Comparison of ENCODE assay signal across 8 cellular contexts in the genomic region with DNA sequence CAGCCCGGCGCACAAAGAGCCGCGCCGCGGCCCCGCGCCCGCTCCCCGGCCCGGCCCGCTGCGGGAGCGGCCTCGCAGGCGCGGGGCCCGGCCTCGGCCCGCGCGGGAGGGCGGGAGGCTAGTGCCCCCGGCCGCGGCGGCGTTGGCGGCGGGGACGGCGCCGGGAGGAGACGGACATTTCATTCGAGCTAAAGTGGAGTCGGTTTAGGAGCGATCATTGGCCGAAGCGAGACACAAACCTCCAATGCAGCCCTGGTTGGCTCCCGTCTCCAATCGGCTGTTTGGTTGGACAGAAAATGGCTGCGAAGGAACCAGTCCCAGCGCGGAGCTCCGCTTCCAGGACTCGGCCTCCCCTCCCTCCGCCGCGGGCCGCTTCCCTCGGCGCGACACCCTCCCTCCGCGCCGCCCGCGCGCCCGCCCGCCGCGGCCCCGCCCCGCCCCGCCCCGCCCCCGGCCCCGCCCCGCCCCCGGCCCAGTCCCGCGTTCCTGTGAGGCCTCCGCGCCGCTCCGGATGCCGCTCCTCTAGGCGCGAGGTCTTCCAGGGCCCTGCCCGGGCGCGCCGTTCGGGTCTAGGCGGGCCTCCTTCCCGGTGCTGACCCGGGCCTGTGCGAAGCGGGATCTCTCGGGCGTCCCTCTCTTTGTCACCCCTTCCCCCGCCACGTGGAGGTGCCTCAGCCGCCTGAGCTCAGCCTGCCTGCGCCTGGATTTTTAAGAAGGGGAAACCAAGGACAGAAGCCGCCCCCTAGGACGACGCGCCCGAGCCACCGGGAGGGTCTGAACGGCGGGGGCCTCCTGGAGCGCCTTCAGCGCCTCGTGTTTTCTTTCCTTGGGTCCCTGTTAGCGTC. TPM values are rescaled to one million over a fixed set of nuclear protein-coding genes. Genes with fewer than 3 reads are reported as not detected.
A peak's percentile ranks its signal among the peaks of the same experiment; 100 is the strongest.
DNase-seq lines count a peak whose midpoint lies in the region; ATAC-seq and TF ChIP-seq lines count a peak whose summit lies in the region.

Gene NFYB (minus strand): TSS at position 309 of the 845 bp plus-strand sequence. CDS start 2,757 bp downstream, outside the sequence.

- peaks cover 16% of the 10 kb centered on the region for H3K4me1 Mint-ChIP-seq in activated CD4-positive, alpha-beta T cell treated with anti-CD3 and anti-CD28 coated beads, Interleukin-2, amount 10 ng/mL, durations not matched to agents 24 days and 14 days

- peaks cover 17% of the 10 kb centered on the region for H3K27me3 Mint-ChIP-seq in activated CD4-positive, alpha-beta T cell treated with anti-CD3 and anti-CD28 coated beads, Interleukin-2, amount 10 ng/mL, durations not matched to agents 24 days and 14 days

- H3K27me3 ChIP-seq in BE2C = no peaks in the 10 kb centered on the region

- peak within 1 kb of the TSS; percentile 91 for H3K4me3 ChIP-seq in BE2C (ENCODE audit: low read depth, low read length)
- peak within 1 kb of the TSS; percentile 94 for H3K4me3 ChIP-seq in coronary artery

- no peaks in the 10 kb centered on the region for H3K9me3 Mint-ChIP-seq in activated CD4-positive, alpha-beta T cell treated with anti-CD3 and anti-CD28 coated beads, Interleukin-2, amount 10 ng/mL, durations not matched to agents 24 days and 14 days

- peak within 1 kb of the TSS; percentile 87 for H3K4me3 Mint-ChIP-seq in activated CD4-positive, alpha-beta T cell treated with anti-CD3 and anti-CD28 coated beads, Interleukin-2, amount 10 ng/mL, durations not matched to agents 24 days and 14 days

- TF ChIP-seq CTCF in BE2C (IDR thresholded peaks at IDR 0.05; ENCODE audit: low read depth, low read length) = no peak
- TF ChIP-seq CTCF in coronary artery (IDR thresholded peaks at IDR 0.05) = no peak

- H3K36me3 ChIP-seq in BE2C = no peaks in the 10 kb centered on the region

- peak within 1 kb of the TSS; percentile 92 to 98 for H3K27ac ChIP-seq in coronary artery

- peaks cover 2% of the 10 kb centered on the region; the same call in 1 of the 2 replicates for H3K4me1 ChIP-seq in BE2C

- peak; percentile 91 for ATAC-seq in HG03460 (IDR thresholded peaks at IDR 0.05; ENCODE audit: unreplicated experiment)

- DNase-seq in BE2C (peak; percentile 95), GM19240 (ENCODE audit: insufficient read length, low spot score) (peak; percentile 99), NCI-H526 (lab: John Stamatoyannopoulos, UW) (peak; percentile 93 to 96), coronary artery (ENCODE audit: low spot score) (peak; percentile 98), left kidney (ENCODE audit: low read depth, low spot score) (peak; percentile 99)
- peak; percentile 98 for DNase-seq in activated CD4-positive, alpha-beta T cell treated with anti-CD3 and anti-CD28 coated beads, Interleukin-2, amount 10 ng/mL, durations not matched to agents 24 days and 14 days
- peak; percentile 87 to 90 for DNase-seq in stimulated activated CD4-positive, alpha-beta T cell treated with anti-CD3 and anti-CD28 coated beads, Interleukin-2, amount 100 ng/mL, for 24 hours

- H3K9me3 ChIP-seq in BE2C = no peaks in the 10 kb centered on the region

- H3K36me3 Mint-ChIP-seq in activated CD4-positive, alpha-beta T cell treated with anti-CD3 and anti-CD28 coated beads, Interleukin-2, amount 10 ng/mL, durations not matched to agents 24 days and 14 days (ENCODE audit: low read depth) = no peaks in the 10 kb centered on the region

- intact Hi-C loops in activated CD4-positive, alpha-beta T cell treated with anti-CD3 and anti-CD28 coated beads, Interleukin-2, amount 10 ng/mL, durations not matched to agents 24 days and 14 days (cut with micrococcal nuclease) = loop anchor here (1.0 to 5.0 kb wide), 7 partner anchors 74 to 969 kb away; partner anchors contain the start of genes EID3, HCFC2, HSP90B1 and TDG

- H3K27ac Mint-ChIP-seq in activated CD4-positive, alpha-beta T cell treated with anti-CD3 and anti-CD28 coated beads, Interleukin-2, amount 10 ng/mL, durations not matched to agents 24 days and 14 days = peak within 1 kb of the TSS; percentile 91

RNA-seq across cellular contexts. Expression of gene NFYB, which starts in this region (rescaled TPM):
- polyA plus RNA-seq in BE2C (2012; ENCODE audit: insufficient read depth, insufficient read length, low read depth) = 20.3 TPM
- total RNA-seq in activated CD4-positive, alpha-beta T cell treated with anti-CD3 and anti-CD28 coated beads, Interleukin-2, amount 10 ng/mL, durations not matched to agents 24 days and 14 days = 25.4 and 28.6 TPM in 2 replicates

Comparison
In these comparisons a context has a peak if more than half of its experiments do, and no peak if none do; other contexts are left out.
1. Peak in every context shown above with its lines: DNase-seq, ATAC-seq, H3K4me3 ChIP-seq and H3K27ac ChIP-seq.